Comparison of ENCODE assay signal across 9 cellular contexts in the genomic region with DNA sequence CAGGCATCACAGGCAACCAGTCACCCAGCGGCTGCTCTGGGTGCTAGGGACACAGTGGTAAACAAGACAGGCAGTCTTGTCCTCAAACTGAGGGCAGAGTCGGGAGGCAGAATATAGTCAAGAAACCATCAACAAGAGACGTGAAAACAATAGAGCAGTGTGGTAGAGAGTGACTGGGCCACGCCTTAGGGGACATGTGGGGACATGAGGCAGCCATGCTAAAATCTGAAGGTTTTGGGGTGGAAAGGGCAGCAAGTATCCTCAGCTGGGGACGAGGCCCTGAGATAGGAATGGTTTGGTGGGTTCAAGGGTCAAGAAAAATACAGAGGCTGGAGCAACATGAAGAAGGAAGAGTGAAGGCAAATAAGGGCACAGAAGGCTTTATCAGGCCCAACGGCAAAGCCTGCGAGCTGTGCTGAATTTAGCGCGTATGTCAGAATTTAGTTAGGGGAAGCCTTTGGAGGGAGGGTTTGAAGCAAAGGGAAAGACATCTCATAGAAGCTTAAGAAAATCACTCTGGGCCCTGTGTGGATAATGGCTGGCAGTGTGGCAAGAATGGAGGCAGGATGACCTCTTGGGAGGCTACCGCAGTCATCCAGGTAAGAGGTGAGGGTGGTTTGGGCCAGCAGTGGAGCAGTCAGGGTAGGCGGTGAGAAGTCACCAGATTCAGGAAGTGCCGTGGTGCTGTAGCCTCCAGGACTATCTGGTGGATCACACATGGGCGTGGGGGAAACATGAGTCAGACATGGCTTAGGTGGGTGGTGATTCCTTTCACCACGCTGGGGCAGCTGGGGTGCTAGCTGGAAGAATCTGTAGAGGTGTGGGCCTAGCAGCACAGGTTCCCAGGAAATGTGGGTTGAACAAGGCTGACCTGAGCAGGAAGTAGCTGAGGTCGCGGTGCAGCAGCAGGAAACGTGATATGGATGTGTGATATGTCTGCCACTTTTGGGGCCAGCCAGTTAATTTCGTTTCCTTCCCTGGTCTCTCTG. TPM values are rescaled to one million over a fixed set of nuclear protein-coding genes. Genes with fewer than 3 reads are reported as not detected.
DNase-seq lines count a peak whose midpoint lies in the region; ATAC-seq and TF ChIP-seq lines count a peak whose summit lies in the region.
"Had no signal": no experiment of that assay in that cellular context is flagged by ENCODE, and none has a peak within 500 bp of the region (broad histone marks: within the 10 kb centered on the region; RNA-seq: fewer than 3 reads in every experiment).

No MANE protein-coding gene starts in this region.

- no peaks in the 10 kb centered on the region for H3K27me3 Mint-ChIP-seq in natural killer cell (ENCODE audit: low read depth in 2 of 2)

- intact Hi-C loops in natural killer cell (cut with micrococcal nuclease): loop anchor here (1.0 to 5.0 kb wide), 4 partner anchors 11 to 1754 kb away; a partner anchor contains a TSS

- H3K9me3 Mint-ChIP-seq in natural killer cell: no peaks in the 10 kb centered on the region

- TF ChIP-seq POLR2A in suprapubic skin (IDR thresholded peaks at IDR 0.05): no peak

- 66% methylated on average over 17 of the region's 18 CpGs for WGBS in suprapubic skin

- H3K4me1 ChIP-seq in suprapubic skin: peaks cover 44% of the 10 kb centered on the region

- peak; percentile 53 to 76 (median 65) for ATAC-seq in natural killer cell

- no peaks in the 10 kb centered on the region for H3K36me3 ChIP-seq in suprapubic skin

- peak overlapping the region; percentile 90 for H3K4me3 Mint-ChIP-seq in natural killer cell

- DNase-seq in NCI-H510A treated with DMSO at 0.1 percent for 48 hours (lab: John Stamatoyannopoulos, UW) (peak; percentile 2), NCI-H510A (lab: John Stamatoyannopoulos, UW) (no peak), HPDE6-E6E7 (ENCODE audit: extremely low spot score) (peak; percentile 76), choroid plexus epithelial cell (ENCODE audit: low read depth) (peak; percentile 57), natural killer cell (peak; percentile 85), suprapubic skin (ENCODE audit: low spot score in 2 of 2) (peak in 1 of 2 donors; percentile 74), SK-N-DZ (ENCODE audit: low spot score) (no peak)
- peak; percentile 71 for DNase-seq in activated CD4-positive, CD25-positive, alpha-beta regulatory T cell treated with anti-CD3 and anti-CD28 coated beads, Interleukin-2, amount 50 U/mL, for 72 hours

- H3K4me3 ChIP-seq in choroid plexus epithelial cell (ENCODE audit: low read depth, low read length) (no peak overlapping the region), suprapubic skin (peak overlapping the region; percentile 5)
- H3K4me3 ChIP-seq: A549 had no signal

- H3K36me3 Mint-ChIP-seq in natural killer cell: no peaks in the 10 kb centered on the region

- peak overlapping the region; percentile 93 for H3K27ac Mint-ChIP-seq in natural killer cell

- peak overlapping the region; percentile 77 for H3K27ac ChIP-seq in suprapubic skin
- H3K27ac ChIP-seq: A549 had no signal

- no peak for TF ChIP-seq EP300 in suprapubic skin (IDR thresholded peaks at IDR 0.05)

- no peaks in the 10 kb centered on the region for H3K27me3 ChIP-seq in suprapubic skin

- no peaks in the 10 kb centered on the region for H3K9me3 ChIP-seq in suprapubic skin
- H3K9me3 ChIP-seq: A549 had no signal

- H3K4me1 Mint-ChIP-seq in natural killer cell: peaks cover 92 to 95% of the 10 kb centered on the region in 2 donors

- TF ChIP-seq CTCF in choroid plexus epithelial cell (conservative IDR thresholded peaks at IDR 0.05; ENCODE audit: low read depth, low read length) (no peak), natural killer cell (IDR thresholded peaks at IDR 0.05) (no peak), suprapubic skin (IDR thresholded peaks at IDR 0.05) (no peak)

RNA-seq across cellular contexts. Expression of a gene that starts 3.0 kb away (rescaled TPM):
- total RNA-seq in natural killer cell (1,000 to 10,000 TPM in 1 of 3 donors, 100 to 1,000 TPM in 2; 882 to 1,108 (median 986) TPM), suprapubic skin (10 to 100 TPM; 48.8 to 80.0 (median 61.4) TPM)
- polyA plus RNA-seq in SK-N-DZ (2014; cell fraction: cytosol; rRNA removed): 39.7 and 44.9 TPM in 2 replicates
- polyA plus RNA-seq in SK-N-DZ (2014; cell fraction: nucleus; rRNA removed): 110 and 158 TPM in 2 replicates

Comparison
In these comparisons a context has a peak if more than half of its experiments do, and no peak if none do; other contexts are left out.
1. DNase-seq: peak in NCI-H510A treated with DMSO at 0.1 percent for 48 hours (single experiment), HPDE6-E6E7 (single experiment), activated CD4-positive, CD25-positive, alpha-beta regulatory T cell treated with anti-CD3 and anti-CD28 coated beads, Interleukin-2, amount 50 U/mL, for 72 hours (single experiment), choroid plexus epithelial cell (single experiment) and natural killer cell (single experiment); none in NCI-H510A (single experiment) and SK-N-DZ (single experiment).
2. RNA of a gene that starts 3.0 kb away (total RNA-seq): 882 to 1,108 TPM in natural killer cell; 48.8 to 80.0 TPM in suprapubic skin; every median in the first group is over 10 times any median in the second.